1 cellular context compared by ENCODE assay signal in the genomic region with DNA sequence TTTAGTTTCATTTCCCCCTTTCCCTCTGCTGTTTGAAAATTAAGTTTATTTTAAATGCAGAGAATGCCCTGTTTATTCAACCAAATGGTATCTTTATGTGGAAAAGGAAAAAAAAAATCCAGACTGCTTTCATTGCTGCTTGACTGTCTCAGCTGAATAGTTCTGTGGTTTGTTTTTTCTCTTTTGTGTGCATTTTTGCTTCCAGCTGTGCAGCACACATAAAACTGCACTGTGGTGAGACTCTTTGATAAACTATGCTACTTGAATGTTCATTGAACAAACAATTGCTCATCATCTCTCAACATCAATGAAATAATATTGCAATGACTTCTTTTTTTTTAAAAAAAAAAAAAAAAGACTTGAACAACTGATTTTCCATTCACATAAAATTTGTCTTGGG.
TF ChIP-seq lines count a peak whose summit lies in the region.

No MANE protein-coding gene starts in this region.

TF ChIP-seq in HEK293, 187 proteins besides CTCF, POLR2A, EP300 and RAD21 (continued from another document):
- peak; percentile 40; the same call in 1 of the 2 replicates for TF ChIP-seq ZNF18 (tag by site-specific recombination; IDR thresholded peaks at IDR 0.05)
- no peak for TF ChIP-seq ZNF248 (tag by site-specific recombination; IDR thresholded peaks at IDR 0.05)
- TF ChIP-seq, protein P1, sequence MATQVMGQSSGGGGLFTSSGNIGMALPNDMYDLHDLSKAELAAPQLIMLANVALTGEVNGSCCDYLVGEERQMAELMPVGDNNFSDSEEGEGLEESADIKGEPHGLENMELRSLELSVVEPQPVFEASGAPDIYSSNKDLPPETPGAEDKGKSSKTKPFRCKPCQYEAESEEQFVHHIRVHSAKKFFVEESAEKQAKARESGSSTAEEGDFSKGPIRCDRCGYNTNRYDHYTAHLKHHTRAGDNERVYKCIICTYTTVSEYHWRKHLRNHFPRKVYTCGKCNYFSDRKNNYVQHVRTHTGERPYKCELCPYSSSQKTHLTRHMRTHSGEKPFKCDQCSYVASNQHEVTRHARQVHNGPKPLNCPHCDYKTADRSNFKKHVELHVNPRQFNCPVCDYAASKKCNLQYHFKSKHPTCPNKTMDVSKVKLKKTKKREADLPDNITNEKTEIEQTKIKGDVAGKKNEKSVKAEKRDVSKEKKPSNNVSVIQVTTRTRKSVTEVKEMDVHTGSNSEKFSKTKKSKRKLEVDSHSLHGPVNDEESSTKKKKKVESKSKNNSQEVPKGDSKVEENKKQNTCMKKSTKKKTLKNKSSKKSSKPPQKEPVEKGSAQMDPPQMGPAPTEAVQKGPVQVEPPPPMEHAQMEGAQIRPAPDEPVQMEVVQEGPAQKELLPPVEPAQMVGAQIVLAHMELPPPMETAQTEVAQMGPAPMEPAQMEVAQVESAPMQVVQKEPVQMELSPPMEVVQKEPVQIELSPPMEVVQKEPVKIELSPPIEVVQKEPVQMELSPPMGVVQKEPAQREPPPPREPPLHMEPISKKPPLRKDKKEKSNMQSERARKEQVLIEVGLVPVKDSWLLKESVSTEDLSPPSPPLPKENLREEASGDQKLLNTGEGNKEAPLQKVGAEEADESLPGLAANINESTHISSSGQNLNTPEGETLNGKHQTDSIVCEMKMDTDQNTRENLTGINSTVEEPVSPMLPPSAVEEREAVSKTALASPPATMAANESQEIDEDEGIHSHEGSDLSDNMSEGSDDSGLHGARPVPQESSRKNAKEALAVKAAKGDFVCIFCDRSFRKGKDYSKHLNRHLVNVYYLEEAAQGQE (tag by site-specific recombination; IDR thresholded peaks at IDR 0.05), result no peak
- peak; percentile 60; the same call in 1 of the 2 replicates for TF ChIP-seq ZSCAN30 (tag by site-specific recombination; IDR thresholded peaks at IDR 0.05)
- TF ChIP-seq ZNF660 (tag by site-specific recombination; IDR thresholded peaks at IDR 0.05), result 0 out of 2 replicates have a peak, but pooled peaks have one; percentile 14
- peak; percentile 16; the same call in 1 of the 2 replicates for TF ChIP-seq TCF7L2 (IDR thresholded peaks at IDR 0.05; ENCODE audit: borderline replicate concordance, low read depth, low read length)
- TF ChIP-seq INSM2 (tag by site-specific recombination; IDR thresholded peaks at IDR 0.05), result 0 out of 2 replicates have a peak, but pooled peaks have one; percentile 13
- peak; percentile 65 for TF ChIP-seq ZNF843 (tag by site-specific recombination; IDR thresholded peaks at IDR 0.05)
- peak; percentile 85 for TF ChIP-seq PRDM6 (tag by site-specific recombination; IDR thresholded peaks at IDR 0.05)
- 0 out of 2 replicates have a peak, but pooled peaks have one; percentile 23 for TF ChIP-seq ZNF324 (tag by site-specific recombination; IDR thresholded peaks at IDR 0.05)
- peak; percentile 35; the same call in 1 of the 2 replicates for TF ChIP-seq ATF2 (tag by site-specific recombination; IDR thresholded peaks at IDR 0.05; ENCODE audit: low read depth)
- no peak for TF ChIP-seq ZNF677 (tag by site-specific recombination; IDR thresholded peaks at IDR 0.05)
- TF ChIP-seq ZIC2 (tag by site-specific recombination; IDR thresholded peaks at IDR 0.05), result peak; percentile 47; the same call in 1 of the 2 replicates
- 0 out of 2 replicates have a peak, but pooled peaks have one; percentile 27 for TF ChIP-seq IKZF3 (tag by site-specific recombination; IDR thresholded peaks at IDR 0.05)
- no peak for TF ChIP-seq ZNF529 (tag by site-specific recombination; IDR thresholded peaks at IDR 0.05; ENCODE audit: insufficient replicate concordance)
- TF ChIP-seq, protein P2, sequence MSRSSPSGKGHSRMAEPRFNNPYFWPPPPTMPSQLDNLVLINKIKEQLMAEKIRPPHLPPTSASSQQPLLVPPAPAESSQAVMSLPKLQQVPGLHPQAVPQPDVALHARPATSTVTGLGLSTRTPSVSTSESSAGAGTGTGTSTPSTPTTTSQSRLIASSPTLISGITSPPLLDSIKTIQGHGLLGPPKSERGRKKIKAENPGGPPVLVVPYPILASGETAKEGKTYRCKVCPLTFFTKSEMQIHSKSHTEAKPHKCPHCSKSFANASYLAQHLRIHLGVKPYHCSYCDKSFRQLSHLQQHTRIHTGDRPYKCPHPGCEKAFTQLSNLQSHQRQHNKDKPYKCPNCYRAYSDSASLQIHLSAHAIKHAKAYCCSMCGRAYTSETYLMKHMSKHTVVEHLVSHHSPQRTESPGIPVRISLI (tag by site-specific recombination; IDR thresholded peaks at IDR 0.05), result peak; percentile 87
